8 cellular contexts compared by ENCODE assay signal in genomic region chr13:29923554-29924481, GRCh38.
DNase-seq lines count a peak whose midpoint lies in the region; ATAC-seq and TF ChIP-seq lines count a peak whose summit lies in the region.

No MANE protein-coding gene starts in this region.

- ATAC-seq in HG02588 (IDR thresholded peaks at IDR 0.05; ENCODE audit: unreplicated experiment) (no peak), HG02970 (IDR thresholded peaks at IDR 0.05; ENCODE audit: low FRiP score, unreplicated experiment) (no peak)

- DNase-seq in NCI-H1092 treated with DMSO at 0.1 percent for 48 hours (lab: John Stamatoyannopoulos, UW), result peak; percentile 54
- peak; percentile 88 for DNase-seq in activated CD4-positive, alpha-beta T cell treated with anti-CD3 and anti-CD28 coated beads for 48 hours
- peak; percentile 57 to 91 for DNase-seq in dermis microvascular lymphatic vessel endothelial cell (ENCODE audit: low read depth in 2 of 2)
- peak; percentile 79 to 89 for DNase-seq in lung microvascular endothelial cell (ENCODE audit: low read depth in 2 of 2)
- DNase-seq in stimulated activated CD4-positive, alpha-beta T cell treated with anti-CD3 and anti-CD28 coated beads, TNF-alpha, amount 100 ng/mL, for 48 hours (ENCODE audit: low read depth in 3 of 3), result peak; percentile 43 to 79 (median 67)

- peak; percentile 94 for TF ChIP-seq CTCF in GM12872 (IDR thresholded peaks at IDR 0.05; ENCODE audit: insufficient read depth, low read depth, low read length)
